ENCODE assay signal across 9 cellular contexts in the genomic region with DNA sequence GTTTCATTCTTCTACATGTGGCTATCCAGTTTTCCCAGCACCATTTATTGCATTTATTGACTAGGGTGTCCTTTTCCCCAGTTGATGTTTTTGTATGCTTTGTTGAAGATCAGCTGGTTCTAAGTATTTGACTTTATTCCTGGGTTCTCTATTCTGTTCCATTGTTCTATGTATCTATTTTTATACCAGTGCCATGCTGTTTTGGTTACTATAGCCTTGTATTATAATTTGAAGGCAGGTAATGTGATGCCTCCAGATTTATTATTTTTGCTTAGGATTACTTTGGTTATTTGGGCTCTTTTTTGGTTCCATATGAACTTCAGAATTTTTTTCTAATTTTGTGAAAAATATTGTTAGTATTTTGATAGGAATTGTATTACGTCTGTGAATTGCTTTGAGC.
"Had no signal": no experiment of that assay in that cellular context is flagged by ENCODE, and none has a peak within 500 bp of the region (broad histone marks: within the 10 kb centered on the region; RNA-seq: fewer than 3 reads in every experiment).

No MANE protein-coding gene starts in this region.

- H3K4me3 ChIP-seq: GM23338, HAP-1 had no signal

- H3K9me3 ChIP-seq: HAP-1 had no signal

- H3K27ac ChIP-seq: KMS-11 had no signal

- H3K36me3 ChIP-seq: HAP-1 had no signal

- H3K4me2 ChIP-seq: GM23338, KMS-11 had no signal

- FAIRE-seq: H1, HepG2, HTR-8/SVneo had no signal

- DNase-seq: H7 had no signal

- H3K4me3 Mint-ChIP-seq: GM23338 had no signal

- H3K9me3 Mint-ChIP-seq: IgD-negative memory B cell had no signal

- H3K27me3 Mint-ChIP-seq: IgD-negative memory B cell had no signal

- ATAC-seq: GM23338, HCT116, HepG2 had no signal
